Comparison of ENCODE assay signal across 1 cellular context in genomic region chr17:22704674-22705073, GRCh38.
TF ChIP-seq lines count a peak whose summit lies in the region.

No MANE protein-coding gene starts in this region.

TF ChIP-seq in HepG2, 621 proteins besides CTCF, POLR2A, EP300 and RAD21 (continued from another document):
- TF ChIP-seq ZNF362 (CRISPR knock-in tag; IDR thresholded peaks at IDR 0.05; ENCODE audit: borderline replicate concordance) = no peak
- no peak for TF ChIP-seq ZNF446 (CRISPR knock-in tag; IDR thresholded peaks at IDR 0.05)
- TF ChIP-seq THAP7 (CRISPR knock-in tag; IDR thresholded peaks at IDR 0.05) = no peak
- TF ChIP-seq BATF2 (CRISPR knock-in tag; IDR thresholded peaks at IDR 0.05) = no peak
- TF ChIP-seq ZFP90 (CRISPR knock-in tag; IDR thresholded peaks at IDR 0.05; ENCODE audit: borderline replicate concordance) = no peak
- TF ChIP-seq SP2 (CRISPR knock-in tag; IDR thresholded peaks at IDR 0.05) = no peak
- no peak for TF ChIP-seq ZFP62 (CRISPR knock-in tag; IDR thresholded peaks at IDR 0.05)
- no peak for TF ChIP-seq KDM1A (CRISPR knock-in tag; IDR thresholded peaks at IDR 0.05)
- TF ChIP-seq ZBTB7A (CRISPR knock-in tag; IDR thresholded peaks at IDR 0.05) = no peak
- no peak for TF ChIP-seq BCL3 (CRISPR knock-in tag; IDR thresholded peaks at IDR 0.05)
- no peak for TF ChIP-seq SP140L (CRISPR knock-in tag; IDR thresholded peaks at IDR 0.05; ENCODE audit: borderline replicate concordance)
